8 cellular contexts compared by ENCODE assay signal in the genomic region with DNA sequence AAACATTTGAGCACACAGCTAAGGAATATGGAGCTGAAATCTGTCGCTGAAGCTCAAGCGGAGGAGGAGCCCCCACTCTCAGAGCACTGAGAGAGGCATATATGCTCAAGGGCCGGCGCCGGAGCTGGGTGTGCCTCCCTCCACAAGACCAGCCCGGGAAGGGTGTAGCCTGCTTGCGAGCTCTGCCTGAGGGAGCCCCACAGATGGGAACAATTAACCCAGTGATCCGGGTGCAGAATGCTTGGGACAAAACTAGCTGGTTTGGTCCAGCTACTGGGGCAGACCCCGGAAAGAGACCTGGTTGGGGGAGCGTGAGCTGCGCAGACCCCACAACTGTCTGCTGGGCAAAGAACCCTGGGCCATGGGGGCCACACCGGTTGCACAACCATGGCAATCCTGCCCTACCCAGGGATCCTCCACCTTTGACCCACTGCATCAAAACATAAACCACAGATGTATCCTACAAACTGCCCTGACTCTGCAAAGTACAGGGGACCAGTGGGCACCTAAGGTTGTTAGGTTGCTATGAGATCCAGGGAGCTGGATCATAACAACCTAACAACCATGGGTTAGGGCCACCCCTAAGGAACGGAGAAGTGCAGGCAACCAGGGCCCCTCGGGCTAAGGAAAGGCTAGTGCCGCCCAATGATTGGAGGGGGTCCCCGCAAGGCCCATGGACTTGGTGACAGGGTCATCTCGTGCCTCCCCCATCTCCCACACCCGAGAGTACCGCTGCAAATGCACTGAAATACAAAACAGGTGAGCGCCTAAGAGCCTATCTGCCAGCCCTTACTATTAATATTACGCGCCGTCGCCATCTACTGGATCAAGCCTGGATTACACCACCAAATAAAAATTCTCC. TPM values are rescaled to one million over a fixed set of nuclear protein-coding genes. Genes with fewer than 3 reads are reported as not detected.
DNase-seq lines count a peak whose midpoint lies in the region; ATAC-seq and TF ChIP-seq lines count a peak whose summit lies in the region.

No MANE protein-coding gene starts in this region.

- H3K9me3 Mint-ChIP-seq in effector memory CD8-positive, alpha-beta T cell: no peaks in the 10 kb centered on the region

- ATAC-seq in effector memory CD8-positive, alpha-beta T cell (replicated peaks): no peak

- H3K27me3 Mint-ChIP-seq in effector memory CD8-positive, alpha-beta T cell: peaks cover 0 to 5% of the 10 kb centered on the region in 2 donors

- no peaks in the 10 kb centered on the region for H3K36me3 ChIP-seq in HEK293 (ENCODE audit: control insufficient read depth in 2 of 2, insufficient read depth in 1 of 2, low read length in 2 of 2)

- TF ChIP-seq CTCF in 22Rv1 (IDR thresholded peaks at IDR 0.05) (peak; percentile 69), GM12872 (IDR thresholded peaks at IDR 0.05; ENCODE audit: insufficient read depth, low read depth, low read length) (peak; percentile 63), HEK293 (tag by site-specific recombination; IDR thresholded peaks at IDR 0.05) (peak; percentile 49; the same call in 1 of the 2 replicates)

- no peaks in the 10 kb centered on the region for H3K4me1 ChIP-seq in HEK293 (ENCODE audit: control insufficient read depth, insufficient read depth, low read length)

- H3K4me3 ChIP-seq in HEK293 (ENCODE audit: low read depth, low read length): no peak overlapping the region

- DNase-seq in Kasumi-1 (lab: John Stamatoyannopoulos, UW): peak; percentile 77 to 86
- peak; percentile 49 for DNase-seq in RPMI7951 (ENCODE audit: low read depth)
- peak; percentile 20 to 49 for DNase-seq in dermis microvascular lymphatic vessel endothelial cell (ENCODE audit: low read depth in 2 of 2)
- DNase-seq in medulla oblongata (ENCODE audit: extremely low spot score): peak; percentile 59
- no peak for DNase-seq in effector memory CD8-positive, alpha-beta T cell

- H3K36me3 Mint-ChIP-seq in effector memory CD8-positive, alpha-beta T cell (ENCODE audit: insufficient read depth): no peaks in the 10 kb centered on the region

- H3K4me3 Mint-ChIP-seq in effector memory CD8-positive, alpha-beta T cell: no peak overlapping the region

- POLR2A ChIA-PET in HEK293 (lab: Yijun Ruan, JAX): no interaction called here

- no peak overlapping the region for H3K27ac Mint-ChIP-seq in effector memory CD8-positive, alpha-beta T cell

- CTCF ChIA-PET in HEK293 (lab: Yijun Ruan, JAX): interaction anchor here (0.6 to 5.2 kb wide), 22 partner anchors 8 to 1375 kb away, joined by 3 to 29 read pairs (median 4); partner anchors contain the start of gene SCN1A

- H3K9me3 ChIP-seq in HEK293 (ENCODE audit: control insufficient read depth, insufficient read depth, low read depth, low read length): no peaks in the 10 kb centered on the region

- H3K27ac ChIP-seq in 22Rv1: no peak overlapping the region
- H3K27ac ChIP-seq in HEK293 (ENCODE audit: extremely low read depth, low read depth, low read length): no peak overlapping the region

- no peaks in the 10 kb centered on the region for H3K4me1 Mint-ChIP-seq in effector memory CD8-positive, alpha-beta T cell (ENCODE audit: low read depth in 2 of 2)

TF ChIP-seq in HEK293, 187 proteins besides CTCF, POLR2A, EP300 and RAD21:
- TF ChIP-seq, protein P1, sequence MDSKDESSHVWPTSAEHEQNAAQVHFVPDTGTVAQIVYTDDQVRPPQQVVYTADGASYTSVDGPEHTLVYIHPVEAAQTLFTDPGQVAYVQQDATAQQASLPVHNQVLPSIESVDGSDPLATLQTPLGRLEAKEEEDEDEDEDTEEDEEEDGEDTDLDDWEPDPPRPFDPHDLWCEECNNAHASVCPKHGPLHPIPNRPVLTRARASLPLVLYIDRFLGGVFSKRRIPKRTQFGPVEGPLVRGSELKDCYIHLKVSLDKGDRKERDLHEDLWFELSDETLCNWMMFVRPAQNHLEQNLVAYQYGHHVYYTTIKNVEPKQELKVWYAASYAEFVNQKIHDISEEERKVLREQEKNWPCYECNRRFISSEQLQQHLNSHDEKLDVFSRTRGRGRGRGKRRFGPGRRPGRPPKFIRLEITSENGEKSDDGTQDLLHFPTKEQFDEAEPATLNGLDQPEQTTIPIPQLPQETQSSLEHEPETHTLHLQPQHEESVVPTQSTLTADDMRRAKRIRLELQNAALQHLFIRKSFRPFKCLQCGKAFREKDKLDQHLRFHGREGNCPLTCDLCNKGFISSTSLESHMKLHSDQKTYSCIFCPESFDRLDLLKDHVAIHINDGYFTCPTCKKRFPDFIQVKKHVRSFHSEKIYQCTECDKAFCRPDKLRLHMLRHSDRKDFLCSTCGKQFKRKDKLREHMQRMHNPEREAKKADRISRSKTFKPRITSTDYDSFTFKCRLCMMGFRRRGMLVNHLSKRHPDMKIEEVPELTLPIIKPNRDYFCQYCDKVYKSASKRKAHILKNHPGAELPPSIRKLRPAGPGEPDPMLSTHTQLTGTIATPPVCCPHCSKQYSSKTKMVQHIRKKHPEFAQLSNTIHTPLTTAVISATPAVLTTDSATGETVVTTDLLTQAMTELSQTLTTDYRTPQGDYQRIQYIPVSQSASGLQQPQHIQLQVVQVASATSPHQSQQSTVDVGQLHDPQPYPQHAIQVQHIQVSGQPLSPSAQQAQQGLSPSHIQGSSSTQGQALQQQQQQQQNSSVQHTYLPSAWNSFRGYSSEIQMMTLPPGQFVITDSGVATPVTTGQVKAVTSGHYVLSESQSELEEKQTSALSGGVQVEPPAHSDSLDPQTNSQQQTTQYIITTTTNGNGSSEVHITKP (tag by site-specific recombination; IDR thresholded peaks at IDR 0.05): 0 out of 2 replicates have a peak, but pooled peaks have one; percentile 14
- TF ChIP-seq FEZF1 (tag by site-specific recombination; IDR thresholded peaks at IDR 0.05) (no peak), ZNF654 (tag by site-specific recombination; IDR thresholded peaks at IDR 0.05; ENCODE audit: low read depth) (peak; percentile 72)
- TF ChIP-seq, protein P2, sequence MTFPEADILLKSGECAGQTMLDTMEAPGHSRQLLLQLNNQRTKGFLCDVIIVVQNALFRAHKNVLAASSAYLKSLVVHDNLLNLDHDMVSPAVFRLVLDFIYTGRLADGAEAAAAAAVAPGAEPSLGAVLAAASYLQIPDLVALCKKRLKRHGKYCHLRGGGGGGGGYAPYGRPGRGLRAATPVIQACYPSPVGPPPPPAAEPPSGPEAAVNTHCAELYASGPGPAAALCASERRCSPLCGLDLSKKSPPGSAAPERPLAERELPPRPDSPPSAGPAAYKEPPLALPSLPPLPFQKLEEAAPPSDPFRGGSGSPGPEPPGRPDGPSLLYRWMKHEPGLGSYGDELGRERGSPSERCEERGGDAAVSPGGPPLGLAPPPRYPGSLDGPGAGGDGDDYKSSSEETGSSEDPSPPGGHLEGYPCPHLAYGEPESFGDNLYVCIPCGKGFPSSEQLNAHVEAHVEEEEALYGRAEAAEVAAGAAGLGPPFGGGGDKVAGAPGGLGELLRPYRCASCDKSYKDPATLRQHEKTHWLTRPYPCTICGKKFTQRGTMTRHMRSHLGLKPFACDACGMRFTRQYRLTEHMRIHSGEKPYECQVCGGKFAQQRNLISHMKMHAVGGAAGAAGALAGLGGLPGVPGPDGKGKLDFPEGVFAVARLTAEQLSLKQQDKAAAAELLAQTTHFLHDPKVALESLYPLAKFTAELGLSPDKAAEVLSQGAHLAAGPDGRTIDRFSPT (tag by site-specific recombination; IDR thresholded peaks at IDR 0.05): no peak

RNA-seq across cellular contexts. Expression of gene SCN1A, which starts 53.4 kb away (rescaled TPM):
- total RNA-seq in RPMI7951 (2014; rRNA removed; shearing (Covaris generic)): not detected in 2 replicates
- total RNA-seq in dermis microvascular lymphatic vessel endothelial cell: under 0.01 TPM in 2 replicates

Comparison
In these comparisons a context has a peak if more than half of its experiments do, and no peak if none do; other contexts are left out.
1. DNase-seq: peak in Kasumi-1 (2 of 2), RPMI7951 (single experiment), dermis microvascular lymphatic vessel endothelial cell (2 of 2) and medulla oblongata (single experiment); none in effector memory CD8-positive, alpha-beta T cell (0 of 3).
2. Peak in every context shown above with its lines, with median percentiles within 50 percentile points of each other: CTCF ChIP-seq.